Comparison of ENCODE assay signal across 13 cellular contexts in genomic region chr10:87025285-87025958, GRCh38. TPM values are rescaled to one million over a fixed set of nuclear protein-coding genes. Genes with fewer than 3 reads are reported as not detected.
A peak's percentile ranks its signal among the peaks of the same experiment; 100 is the strongest.
DNase-seq lines count a peak whose midpoint lies in the region; TF ChIP-seq lines count a peak whose summit lies in the region.
"Not testable (repeated sequence)": the region's sequence is repeated elsewhere in the genome, so short reads cannot be mapped to it uniquely, and the experiment has no call there.
"Had no signal": no experiment of that assay in that cellular context is flagged by ENCODE, and none has a peak within 500 bp of the region (broad histone marks: within the 10 kb centered on the region; RNA-seq: fewer than 3 reads in every experiment).

No MANE protein-coding gene starts in this region.

- not testable (repeated sequence) for TF ChIP-seq CTCF in fibroblast of mammary gland (conservative IDR thresholded peaks at IDR 0.05; ENCODE audit: control insufficient read depth, insufficient read depth, low read depth, low read length); type B pancreatic cell (conservative IDR thresholded peaks at IDR 0.05)

- H3K36me3 Mint-ChIP-seq in type B pancreatic cell: not testable (repeated sequence)

- H3K4me3 Mint-ChIP-seq in type B pancreatic cell: not testable (repeated sequence)

- not testable (repeated sequence) for H3K4me3 ChIP-seq in fibroblast of mammary gland (ENCODE audit: control insufficient read depth, low read depth, low read length)

- H3K9me3 Mint-ChIP-seq in type B pancreatic cell: not testable (repeated sequence)

- DNase-seq in GM04504 (ENCODE audit: low read depth) (peak; percentile 35), LHCN-M2 (ENCODE audit: low read depth) (peak; percentile 74), SIG-M5 (lab: John Stamatoyannopoulos, UW) (peak; percentile 31), amniotic stem cell (lab: John Stamatoyannopoulos, UW) (peak; percentile 52), fibroblast of mammary gland (ENCODE audit: low read depth) (peak; percentile 76), non-pigmented ciliary epithelial cell (ENCODE audit: low read depth) (peak; percentile 61)
- peak; percentile 16 to 38 for DNase-seq in activated CD4-positive, alpha-beta T cell treated with anti-CD3 and anti-CD28 coated beads, Interleukin-2, amount 50 U/mL, for 48 hours
- not testable (repeated sequence) for DNase-seq in type B pancreatic cell (ENCODE audit: extremely low spot score, unreplicated experiment)

- H3K4me1 Mint-ChIP-seq in type B pancreatic cell (ENCODE audit: unreplicated experiment): not testable (repeated sequence)

- H3K27ac Mint-ChIP-seq in type B pancreatic cell: peak overlapping the region; percentile 48

- H3K27me3 Mint-ChIP-seq in type B pancreatic cell: not testable (repeated sequence)

RNA-seq across cellular contexts. Expression of gene FAM25A, which starts 5.3 kb away (rescaled TPM):
- not detected in 2 replicates for total RNA-seq in LHCN-M2 (2014; rRNA removed)
- polyA plus RNA-seq in LHCN-M2 (2012): not detected
- not detected in 2 replicates for total RNA-seq in type B pancreatic cell (ENCODE audit: low replicate concordance)
- total RNA-seq: ascending aorta, Calu3, lung, neural crest cell, skeletal muscle tissue had no signal

RNA-seq across cellular contexts. Expression of gene ADIRF, which starts 57.1 kb away (rescaled TPM):
- total RNA-seq in LHCN-M2 (2014; rRNA removed) (2.5 and 3.2 TPM in 2 replicates), type B pancreatic cell (ENCODE audit: low replicate concordance) (1.5 TPM in 1 of 2 replicates, not detected in the other)
- polyA plus RNA-seq in LHCN-M2 (2012): 2.3 TPM
- total RNA-seq: Calu3, neural crest cell had no signal
